13 cellular contexts compared by ENCODE assay signal in the genomic region with DNA sequence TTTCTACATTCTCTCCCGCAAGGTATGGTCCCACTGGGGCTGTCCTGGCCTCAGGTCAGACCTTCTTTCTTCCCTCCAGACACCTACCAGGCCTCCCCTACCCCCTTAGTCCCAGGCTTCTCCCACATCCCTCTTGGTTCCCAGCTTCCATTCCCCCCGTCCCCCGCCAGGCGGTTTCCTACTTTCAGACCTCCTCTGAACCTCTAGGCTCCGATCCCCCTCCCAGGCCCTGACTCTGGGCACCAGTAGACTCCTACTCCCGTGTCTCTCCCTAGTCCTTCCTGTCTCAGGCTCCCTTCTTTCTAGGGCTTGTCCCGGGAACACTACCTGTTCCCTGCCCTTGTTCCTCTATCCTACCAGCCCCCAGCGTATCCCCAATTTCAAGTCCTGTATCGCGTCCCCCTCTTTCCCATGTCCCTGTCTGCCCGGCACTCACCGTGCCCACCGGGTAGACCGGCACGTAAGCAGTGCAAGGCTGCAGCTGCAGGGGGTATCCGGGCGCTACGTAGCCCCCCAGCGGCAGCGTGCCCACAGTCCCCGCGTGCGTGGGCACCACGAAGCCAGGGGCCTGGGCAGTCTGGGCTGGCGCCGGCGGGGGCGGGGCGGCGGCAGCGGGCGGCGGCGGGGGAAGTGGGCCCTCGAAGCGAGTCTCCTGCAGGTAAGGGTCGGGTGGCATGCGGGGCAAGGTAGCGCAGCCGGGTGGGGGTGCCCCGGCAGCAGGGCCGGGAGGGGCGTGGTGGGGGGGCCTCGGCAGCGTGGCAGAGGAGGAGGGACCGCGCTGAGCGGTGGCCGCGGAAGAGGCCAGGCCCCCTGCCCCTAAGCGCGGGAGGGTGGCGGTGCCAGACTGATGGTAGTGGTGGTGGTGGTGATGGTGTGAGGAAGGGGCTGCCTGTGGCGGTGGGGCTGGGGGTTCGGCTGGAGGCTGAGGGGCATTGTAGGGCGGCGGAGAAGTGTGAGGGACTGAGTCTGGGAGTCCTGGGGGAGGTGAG. TPM values are rescaled to one million over a fixed set of nuclear protein-coding genes. Genes with fewer than 3 reads are reported as not detected.
DNase-seq lines count a peak whose midpoint lies in the region; ATAC-seq and TF ChIP-seq lines count a peak whose summit lies in the region.
"Had no signal": no experiment of that assay in that cellular context is flagged by ENCODE, and none has a peak within 500 bp of the region (broad histone marks: within the 10 kb centered on the region; RNA-seq: fewer than 3 reads in every experiment).

No MANE protein-coding gene starts in this region.

- peaks cover under 1% of the 10 kb centered on the region for H3K36me3 ChIP-seq in muscle layer of colon (ENCODE audit: insufficient read depth, low read length)

- H3K9me3 Mint-ChIP-seq in activated T-cell treated with anti-CD3 and anti-CD28 coated beads, Interleukin-2, amount 50 U/mL, for 72 hours: no peaks in the 10 kb centered on the region
- no peaks in the 10 kb centered on the region for H3K9me3 Mint-ChIP-seq in activated T-cell treated with anti-CD3 and anti-CD28 coated beads, Interleukin-2, amount 50 U/mL, for 24 hours
- H3K9me3 Mint-ChIP-seq in type B pancreatic cell: no peaks in the 10 kb centered on the region

- TF ChIP-seq CTCF in type B pancreatic cell (conservative IDR thresholded peaks at IDR 0.05): no peak
- no peak for TF ChIP-seq CTCF in omental fat pad (IDR thresholded peaks at IDR 0.05)

- no peak for DNase-seq in activated T-cell treated with anti-CD3 and anti-CD28 coated beads, Interleukin-2, amount 50 U/mL, for 72 hours
- DNase-seq in activated T-cell treated with anti-CD3 and anti-CD28 coated beads, Interleukin-2, amount 50 U/mL, for 24 hours: no peak
- peak; percentile 55 for DNase-seq in ecto neural progenitor cell (ENCODE audit: low spot score)
- DNase-seq in type B pancreatic cell (ENCODE audit: extremely low spot score, unreplicated experiment): no peak
- DNase-seq in omental fat pad (ENCODE audit: low spot score): no peak
- DNase-seq in NCI-H2081 treated with DMSO at 0.1 percent for 48 hours (lab: John Stamatoyannopoulos, UW): no peak
- DNase-seq in A172 (ENCODE audit: low spot score): no peak
- DNase-seq: ACHN; activated CD4-positive, alpha-beta T cell treated with anti-CD3 and anti-CD28 coated beads, Interleukin-2, amount 50 U/mL, for 4 hours; EL; NCI-H1436; NK-92 treated with Interleukin-12 subunit alpha and Interleukin-12 subunit beta, amount 100 ng/mL, for 24 hours had no signal

- peak overlapping the region in 1 of 2 donors; percentile 86 for H3K4me3 ChIP-seq in muscle layer of colon (ENCODE audit: low read depth in 1 of 2, low read length in 2 of 2)

- no peaks in the 10 kb centered on the region for H3K9me3 ChIP-seq in muscle layer of colon (ENCODE audit: low read length)

- H3K4me1 Mint-ChIP-seq in activated T-cell treated with anti-CD3 and anti-CD28 coated beads, Interleukin-2, amount 50 U/mL, for 72 hours (ENCODE audit: low read depth): peaks cover 61% of the 10 kb centered on the region
- peaks cover 57% of the 10 kb centered on the region for H3K4me1 Mint-ChIP-seq in activated T-cell treated with anti-CD3 and anti-CD28 coated beads, Interleukin-2, amount 50 U/mL, for 24 hours (ENCODE audit: low read depth)
- peaks cover 44% of the 10 kb centered on the region for H3K4me1 Mint-ChIP-seq in type B pancreatic cell (ENCODE audit: unreplicated experiment)

- H3K27ac ChIP-seq in muscle layer of colon (ENCODE audit: low read depth, low read length): peak overlapping the region; percentile 46

- peaks cover 28% of the 10 kb centered on the region for H3K4me1 ChIP-seq in muscle layer of colon (ENCODE audit: insufficient read depth, low read length)

- no peaks in the 10 kb centered on the region for H3K36me3 Mint-ChIP-seq in activated T-cell treated with anti-CD3 and anti-CD28 coated beads, Interleukin-2, amount 50 U/mL, for 72 hours (ENCODE audit: insufficient read depth in 2 of 2)
- peaks cover 8% of the 10 kb centered on the region for H3K36me3 Mint-ChIP-seq in activated T-cell treated with anti-CD3 and anti-CD28 coated beads, Interleukin-2, amount 50 U/mL, for 24 hours (ENCODE audit: low read depth)
- H3K36me3 Mint-ChIP-seq in type B pancreatic cell: peaks cover 1% of the 10 kb centered on the region

- H3K4me3 Mint-ChIP-seq in activated T-cell treated with anti-CD3 and anti-CD28 coated beads, Interleukin-2, amount 50 U/mL, for 72 hours: peak overlapping the region; percentile 49 to 66
- no peak overlapping the region for H3K4me3 Mint-ChIP-seq in activated T-cell treated with anti-CD3 and anti-CD28 coated beads, Interleukin-2, amount 50 U/mL, for 24 hours
- peak overlapping the region; percentile 36 for H3K4me3 Mint-ChIP-seq in type B pancreatic cell

- H3K27me3 ChIP-seq in muscle layer of colon (ENCODE audit: control insufficient read depth in 1 of 2, insufficient read depth in 2 of 2, low read length in 2 of 2): no peaks in the 10 kb centered on the region

- ATAC-seq in activated T-cell treated with anti-CD3 and anti-CD28 coated beads, Interleukin-2, amount 50 U/mL, for 72 hours (replicated peaks in 1 of 2): no peak
- no peak for ATAC-seq in omental fat pad (ENCODE audit: low FRiP score)

- H3K27ac Mint-ChIP-seq in activated T-cell treated with anti-CD3 and anti-CD28 coated beads, Interleukin-2, amount 50 U/mL, for 72 hours: no peak overlapping the region
- H3K27ac Mint-ChIP-seq in activated T-cell treated with anti-CD3 and anti-CD28 coated beads, Interleukin-2, amount 50 U/mL, for 24 hours: no peak overlapping the region
- peak overlapping the region; percentile 24 for H3K27ac Mint-ChIP-seq in type B pancreatic cell

- no peak overlapping the region for H3K9ac ChIP-seq in muscle layer of colon (ENCODE audit: low read length)

- H3K27me3 Mint-ChIP-seq in activated T-cell treated with anti-CD3 and anti-CD28 coated beads, Interleukin-2, amount 50 U/mL, for 72 hours (ENCODE audit: low read depth): peaks cover 37% of the 10 kb centered on the region
- peaks cover 28% of the 10 kb centered on the region for H3K27me3 Mint-ChIP-seq in activated T-cell treated with anti-CD3 and anti-CD28 coated beads, Interleukin-2, amount 50 U/mL, for 24 hours
- H3K27me3 Mint-ChIP-seq in type B pancreatic cell: peaks cover 21% of the 10 kb centered on the region

RNA-seq across cellular contexts. Expression of a gene that starts 1.5 kb away (rescaled TPM):
- total RNA-seq in activated T-cell treated with anti-CD3 and anti-CD28 coated beads, Interleukin-2, amount 50 U/mL, for 72 hours: 1 to 10 TPM in 1 of 2 donors, under 1 TPM in 1; 0.83 to 1.2 TPM
- 1.00 and 2.7 TPM in 2 replicates for total RNA-seq in type B pancreatic cell (ENCODE audit: low replicate concordance)
- 1 to 10 TPM in 1 of 4 donors, under 1 TPM in 3; 0.24 to 1.0 (median 0.34) TPM for total RNA-seq in omental fat pad
- total RNA-seq in A172 (2014; rRNA removed; shearing (Covaris generic)): not detected in 2 replicates

RNA-seq across cellular contexts. Expression of a gene that starts 3.7 kb away (rescaled TPM):
- total RNA-seq in activated T-cell treated with anti-CD3 and anti-CD28 coated beads, Interleukin-2, amount 50 U/mL, for 72 hours: 10 to 100 TPM; 17.9 to 18.2 TPM
- total RNA-seq in type B pancreatic cell (ENCODE audit: low replicate concordance) (44.1 and 46.9 TPM in 2 replicates), omental fat pad (100 to 1,000 TPM in 1 of 4 donors, 10 to 100 TPM in 3; 21.5 to 161 (median 34.3) TPM)
- total RNA-seq in A172 (2014; rRNA removed; shearing (Covaris generic)): 4.7 and 7.7 TPM in 2 replicates

RNA-seq across cellular contexts. Expression of a gene that starts 14.2 kb away (rescaled TPM):
- 10 to 100 TPM in 1 of 2 donors, 1 to 10 TPM in 1; 9.6 to 11.2 TPM for total RNA-seq in activated T-cell treated with anti-CD3 and anti-CD28 coated beads, Interleukin-2, amount 50 U/mL, for 72 hours
- total RNA-seq in type B pancreatic cell (ENCODE audit: low replicate concordance) (27.1 and 35.8 TPM in 2 replicates), omental fat pad (10 to 100 TPM in 3 of 4 donors, 1 to 10 TPM in 1; 8.9 to 17.3 (median 13.3) TPM)
- total RNA-seq in A172 (2014; rRNA removed; shearing (Covaris generic)): 1.9 and 4.9 TPM in 2 replicates

RNA-seq across cellular contexts. Expression of a gene that starts 20.1 kb away (rescaled TPM):
- 1 to 10 TPM; 6.9 to 9.1 TPM for total RNA-seq in activated T-cell treated with anti-CD3 and anti-CD28 coated beads, Interleukin-2, amount 50 U/mL, for 72 hours
- total RNA-seq in type B pancreatic cell (ENCODE audit: low replicate concordance) (8.4 and 10.1 TPM in 2 replicates), omental fat pad (1 to 10 TPM; 2.1 to 3.9 (median 2.7) TPM)
- total RNA-seq in A172 (2014; rRNA removed; shearing (Covaris generic)): 4.8 and 8.8 TPM in 2 replicates

RNA-seq across cellular contexts. Expression of a gene that starts 22.2 kb away (rescaled TPM):
- total RNA-seq in activated T-cell treated with anti-CD3 and anti-CD28 coated beads, Interleukin-2, amount 50 U/mL, for 72 hours: 100 to 1,000 TPM in 1 of 2 donors, 10 to 100 TPM in 1; 99.9 to 105 TPM
- total RNA-seq in type B pancreatic cell (ENCODE audit: low replicate concordance) (95.8 and 99.3 TPM in 2 replicates), omental fat pad (10 to 100 TPM; 23.2 to 44.3 (median 24.4) TPM)
- total RNA-seq in A172 (2014; rRNA removed; shearing (Covaris generic)): 19.9 and 22.2 TPM in 2 replicates
